Comparison of ENCODE assay signal across 22 cellular contexts in genomic region chr7:141600139-141600538, GRCh38. TPM values are rescaled to one million over a fixed set of nuclear protein-coding genes. Genes with fewer than 3 reads are reported as not detected.
DNase-seq lines count a peak whose midpoint lies in the region; ATAC-seq and TF ChIP-seq lines count a peak whose summit lies in the region.
"Had no signal": no experiment of that assay in that cellular context is flagged by ENCODE, and none has a peak within 500 bp of the region (broad histone marks: within the 10 kb centered on the region; RNA-seq: fewer than 3 reads in every experiment).

No MANE protein-coding gene starts in this region.

- H3K4me1 Mint-ChIP-seq in activated naive CD8-positive, alpha-beta T cell (ENCODE audit: low read depth): no peaks in the 10 kb centered on the region
- H3K4me1 Mint-ChIP-seq in activated naive CD8-positive, alpha-beta T cell treated with anti-CD3 and anti-CD28 coated beads, Interleukin-2, amount 50 U/mL, for 24 hours: peaks cover 4% of the 10 kb centered on the region
- H3K4me1 Mint-ChIP-seq in WTC11: peaks cover 14% of the 10 kb centered on the region
- H3K4me1 Mint-ChIP-seq: B cell; CD8-positive, alpha-beta memory T cell; IgD-negative memory B cell had no signal

- peaks cover 5 to 18% (median 10%) of the 10 kb centered on the region in 5 donors for H3K36me3 ChIP-seq in subcutaneous abdominal adipose tissue (ENCODE audit: control insufficient read depth in 5 of 5, insufficient read depth in 5 of 5, low read length in 5 of 5)

- H3K9ac ChIP-seq in subcutaneous abdominal adipose tissue (ENCODE audit: low read length in 5 of 5): no peak overlapping the region
- H3K9ac ChIP-seq: BLaER1 treated with 17β-estradiol and CSF1 and Interleukin-3, amounts not matched to agents 10 nM and 100 nM had no signal

- H3K4me3 ChIP-seq in subcutaneous abdominal adipose tissue (ENCODE audit: low read depth in 1 of 5, low read length in 5 of 5): peak overlapping the region in 1 of 5 donors; percentile 7
- H3K4me3 ChIP-seq: BLaER1 treated with 17β-estradiol and CSF1 and Interleukin-3, amounts not matched to agents 10 nM and 100 nM; HAP-1 had no signal

- H3K9me3 ChIP-seq in subcutaneous abdominal adipose tissue (ENCODE audit: control insufficient read depth in 5 of 5, low read length in 5 of 5): peaks cover 0 to 6% (median 0%) of the 10 kb centered on the region in 5 donors
- H3K9me3 ChIP-seq: BLaER1 treated with 17β-estradiol and CSF1 and Interleukin-3, amounts not matched to agents 10 nM and 100 nM; HAP-1 had no signal

- peak overlapping the region; percentile 54 for H3K27ac Mint-ChIP-seq in activated naive CD8-positive, alpha-beta T cell
- H3K27ac Mint-ChIP-seq in activated naive CD8-positive, alpha-beta T cell treated with anti-CD3 and anti-CD28 coated beads, Interleukin-2, amount 50 U/mL, for 24 hours: no peak overlapping the region
- peak overlapping the region; percentile 43 for H3K27ac Mint-ChIP-seq in WTC11
- H3K27ac Mint-ChIP-seq: B cell had no signal

- no peaks in the 10 kb centered on the region for H3K27me3 Mint-ChIP-seq in activated naive CD8-positive, alpha-beta T cell
- H3K27me3 Mint-ChIP-seq in activated naive CD8-positive, alpha-beta T cell treated with anti-CD3 and anti-CD28 coated beads, Interleukin-2, amount 50 U/mL, for 24 hours: no peaks in the 10 kb centered on the region
- no peaks in the 10 kb centered on the region for H3K27me3 Mint-ChIP-seq in WTC11 (ENCODE audit: low read depth)
- H3K27me3 Mint-ChIP-seq: B cell; CD4-positive, CD25-positive, alpha-beta regulatory T cell; CD8-positive, alpha-beta memory T cell; IgD-negative memory B cell had no signal

- no peak for TF ChIP-seq CTCF in WTC11 (IDR thresholded peaks at IDR 0.05)

- POLR2A ChIA-PET in WTC11 (lab: Charles Lee): no interaction called here

- no peak for ATAC-seq in activated naive CD8-positive, alpha-beta T cell treated with anti-CD3 and anti-CD28 coated beads, Interleukin-2, amount 50 U/mL, for 24 hours
- ATAC-seq in WTC11: no peak
- peak; percentile 90 for ATAC-seq in left lobe of liver
- ATAC-seq in GM19328 (IDR thresholded peaks at IDR 0.05; ENCODE audit: unreplicated experiment): no peak
- ATAC-seq in GM18873 (IDR thresholded peaks at IDR 0.05; ENCODE audit: low FRiP score, unreplicated experiment): no peak

- H3K9me3 Mint-ChIP-seq in activated naive CD8-positive, alpha-beta T cell (ENCODE audit: low read depth): no peaks in the 10 kb centered on the region
- H3K9me3 Mint-ChIP-seq in activated naive CD8-positive, alpha-beta T cell treated with anti-CD3 and anti-CD28 coated beads, Interleukin-2, amount 50 U/mL, for 24 hours: no peaks in the 10 kb centered on the region
- no peaks in the 10 kb centered on the region for H3K9me3 Mint-ChIP-seq in WTC11
- H3K9me3 Mint-ChIP-seq: CD4-positive, CD25-positive, alpha-beta regulatory T cell; CD8-positive, alpha-beta memory T cell; IgD-negative memory B cell had no signal

- no peaks in the 10 kb centered on the region for H3K27me3 ChIP-seq in subcutaneous abdominal adipose tissue (ENCODE audit: control insufficient read depth in 5 of 5, insufficient read depth in 4 of 5, low read length in 5 of 5)
- H3K27me3 ChIP-seq: BLaER1 treated with 17β-estradiol and CSF1 and Interleukin-3, amounts not matched to agents 10 nM and 100 nM had no signal

- H3K4me3 Mint-ChIP-seq in activated naive CD8-positive, alpha-beta T cell: no peak overlapping the region
- no peak overlapping the region for H3K4me3 Mint-ChIP-seq in activated naive CD8-positive, alpha-beta T cell treated with anti-CD3 and anti-CD28 coated beads, Interleukin-2, amount 50 U/mL, for 24 hours
- H3K4me3 Mint-ChIP-seq in WTC11: no peak overlapping the region
- H3K4me3 Mint-ChIP-seq: B cell; CD4-positive, CD25-positive, alpha-beta regulatory T cell; CD8-positive, alpha-beta memory T cell; IgD-negative memory B cell had no signal

- CTCF ChIA-PET in WTC11 (lab: Charles Lee): no interaction called here

- DNase-seq in activated naive CD8-positive, alpha-beta T cell treated with anti-CD3 and anti-CD28 coated beads, Interleukin-2, amount 50 U/mL, for 24 hours: no peak
- DNase-seq in WTC11 (ENCODE audit: low spot score): no peak
- no peak for DNase-seq in left lobe of liver (ENCODE audit: low spot score)
- DNase-seq in foreskin melanocyte: no peak
- DNase-seq: 8988T; CD4-positive, CD25-positive, alpha-beta regulatory T cell; CD8-positive, alpha-beta memory T cell; COR-L47; DMS 273 treated with DMSO at 0.1 percent for 48 hours; DMS53; DND-41; EL; KBM-7 had no signal

- peak overlapping the region; percentile 35 for H3K27ac ChIP-seq in subcutaneous abdominal adipose tissue (ENCODE audit: low read depth, low read length)
- H3K27ac ChIP-seq: BLaER1 treated with 17β-estradiol and CSF1 and Interleukin-3, amounts not matched to agents 10 nM and 100 nM; HL-60 had no signal

- H3K36me3 Mint-ChIP-seq in activated naive CD8-positive, alpha-beta T cell: peaks cover 17% of the 10 kb centered on the region
- H3K36me3 Mint-ChIP-seq in activated naive CD8-positive, alpha-beta T cell treated with anti-CD3 and anti-CD28 coated beads, Interleukin-2, amount 50 U/mL, for 24 hours (ENCODE audit: low read depth): peaks cover 69% of the 10 kb centered on the region
- peaks cover 20% of the 10 kb centered on the region for H3K36me3 Mint-ChIP-seq in WTC11

- peaks cover 0 to 11% (median 5%) of the 10 kb centered on the region in 5 donors for H3K4me1 ChIP-seq in subcutaneous abdominal adipose tissue (ENCODE audit: control insufficient read depth in 5 of 5, insufficient read depth in 5 of 5, low read length in 5 of 5)
- H3K4me1 ChIP-seq: BLaER1 treated with 17β-estradiol and CSF1 and Interleukin-3, amounts not matched to agents 10 nM and 100 nM; HAP-1 had no signal

TF ChIP-seq in WTC11, 78 proteins besides CTCF, POLR2A, EP300 and RAD21:
- TF ChIP-seq SMAD4 (CRISPR knock-in tag; IDR thresholded peaks at IDR 0.05) (no peak), TP53 (CRISPR knock-in tag; IDR thresholded peaks at IDR 0.05) (no peak), CREB1 (CRISPR knock-in tag; IDR thresholded peaks at IDR 0.05) (no peak), CREM (CRISPR knock-in tag; IDR thresholded peaks at IDR 0.05) (no peak)

RNA-seq across cellular contexts. Expression of gene AGK, which starts 48.9 kb away (rescaled TPM):
- total RNA-seq in WTC11 (2021) (32.2 to 43.0 TPM (median 37.4 TPM) in 3 replicates), left lobe of liver (8.7 TPM)
